Comparison of ENCODE assay signal across 8 cellular contexts in the genomic region with DNA sequence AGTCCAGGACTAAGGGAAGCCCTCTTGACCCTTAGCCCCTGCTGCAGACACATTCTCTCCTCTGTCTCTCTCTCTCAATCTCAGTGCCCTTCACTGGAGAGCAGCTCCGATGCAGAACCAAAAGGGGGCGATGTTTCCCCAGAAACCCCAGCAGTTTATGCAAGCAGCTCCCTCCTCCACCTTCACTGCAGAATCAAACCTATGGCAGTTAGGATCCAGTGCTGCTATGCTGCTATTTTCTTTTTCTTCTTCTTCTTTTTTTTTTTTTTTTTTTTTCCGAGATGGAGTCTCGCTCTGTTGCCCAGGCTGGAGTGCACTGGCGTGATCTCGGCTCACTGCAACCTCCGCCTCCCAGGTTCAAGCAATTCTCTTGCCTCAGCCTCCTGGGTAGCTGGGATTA. TPM values are rescaled to one million over a fixed set of nuclear protein-coding genes. Genes with fewer than 3 reads are reported as not detected.
DNase-seq lines count a peak whose midpoint lies in the region; ATAC-seq and TF ChIP-seq lines count a peak whose summit lies in the region.
"Not testable (repeated sequence)": the region's sequence is repeated elsewhere in the genome, so short reads cannot be mapped to it uniquely, and the experiment has no call there.

No MANE protein-coding gene starts in this region.

- H3K4me2 ChIP-seq in parathyroid adenoma (ENCODE audit: low read length) = not testable (repeated sequence)

- not testable (repeated sequence) for H3K36me3 ChIP-seq in body of pancreas (replicated peaks in 1 of 2; ENCODE audit: insufficient read depth in 1 of 2, low read depth in 2 of 2); parathyroid adenoma (ENCODE audit: control insufficient read depth, insufficient read depth, low read length)

- not testable (repeated sequence) for H3K9me3 ChIP-seq in body of pancreas; parathyroid adenoma (ENCODE audit: control insufficient read depth, low read length)

- WGBS in body of pancreas, 2 donors = 17 to 38% methylated on average over 6 to 7 of the region's 7 CpGs

- peak; percentile 93 for ATAC-seq in body of pancreas
- peak; percentile 91 to 92 for ATAC-seq in left cardiac atrium
- peak; percentile 97 for ATAC-seq in stimulated activated naive CD8-positive, alpha-beta T cell treated with anti-CD3 and anti-CD28 coated beads, Interleukin-15, amount 100 ng/mL, for 72 hours

- peak overlapping the region; percentile 52 to 90 for H3K27ac Mint-ChIP-seq in stimulated activated naive CD8-positive, alpha-beta T cell treated with anti-CD3 and anti-CD28 coated beads, Interleukin-15, amount 100 ng/mL, for 72 hours

- H3K27me3 Mint-ChIP-seq in stimulated activated naive CD8-positive, alpha-beta T cell treated with anti-CD3 and anti-CD28 coated beads, Interleukin-15, amount 100 ng/mL, for 72 hours = not testable (repeated sequence)

- peak; percentile 97 for TF ChIP-seq RAD21 in Ishikawa (IDR thresholded peaks at IDR 0.05; ENCODE audit: low read depth)

- H3K27ac ChIP-seq in body of pancreas, parathyroid adenoma: not testable (repeated sequence)

- not testable (repeated sequence) for H3K9me3 Mint-ChIP-seq in stimulated activated naive CD8-positive, alpha-beta T cell treated with anti-CD3 and anti-CD28 coated beads, Interleukin-15, amount 100 ng/mL, for 72 hours

- intact Hi-C loops in body of pancreas (cut with DNase I) = not testable (repeated sequence)
- intact Hi-C loops in left cardiac atrium (cut with DNase I) = loop anchor here in 1 of 2 donors (1.0 to 10.0 kb wide), 2 partner anchors 58 to 240 kb away; partner anchors contain the start of gene ERICH4

- not testable (repeated sequence) for H3K4me1 ChIP-seq in body of pancreas, parathyroid adenoma

- H3K4me1 Mint-ChIP-seq in stimulated activated naive CD8-positive, alpha-beta T cell treated with anti-CD3 and anti-CD28 coated beads, Interleukin-15, amount 100 ng/mL, for 72 hours = peaks cover 18% of the 10 kb centered on the region

- TF ChIP-seq CTCF in body of pancreas (IDR thresholded peaks at IDR 0.05) (peak; percentile 64 to 95 (median 94)), parathyroid adenoma (IDR thresholded peaks at IDR 0.05) (peak; percentile 91)

- not testable (repeated sequence) for H3K4me3 Mint-ChIP-seq in stimulated activated naive CD8-positive, alpha-beta T cell treated with anti-CD3 and anti-CD28 coated beads, Interleukin-15, amount 100 ng/mL, for 72 hours

- TF ChIP-seq POLR2A in body of pancreas (IDR thresholded peaks at IDR 0.05) = not testable (repeated sequence)

- not testable (repeated sequence) for H3K79me2 ChIP-seq in parathyroid adenoma

- DNase-seq in DMS153 treated with DMSO at 0.1 percent for 48 hours (lab: John Stamatoyannopoulos, UW; ENCODE audit: unreplicated experiment) (peak; percentile 32), body of pancreas (peak; percentile 81 to 85 (median 83)), left cardiac atrium (peak; percentile 77)
- peak; percentile 47 for DNase-seq in NK-92 treated with Interleukin-12 subunit alpha and Interleukin-12 subunit beta, amount 100 ng/mL, for 24 hours (lab: John Stamatoyannopoulos, UW)
- DNase-seq in activated CD4-positive, alpha-beta T cell treated with anti-CD3 and anti-CD28 coated beads for 24 hours (ENCODE audit: low read depth in 2 of 2) = peak; percentile 72 to 79
- DNase-seq in stimulated activated naive CD8-positive, alpha-beta T cell treated with anti-CD3 and anti-CD28 coated beads, Interleukin-15, amount 100 ng/mL, for 72 hours = peak; percentile 77 to 84

- TF ChIP-seq EP300 in Ishikawa (IDR thresholded peaks at IDR 0.05; ENCODE audit: borderline replicate concordance) = not testable (repeated sequence)

- H2AFZ ChIP-seq in parathyroid adenoma = not testable (repeated sequence)

- H3K27me3 ChIP-seq in body of pancreas; parathyroid adenoma (ENCODE audit: control insufficient read depth, insufficient read depth, low read length): not testable (repeated sequence)

- not testable (repeated sequence) for H3K4me3 ChIP-seq in body of pancreas; parathyroid adenoma (ENCODE audit: low read depth, low read length)

- not testable (repeated sequence) for H3K9ac ChIP-seq in parathyroid adenoma

TF ChIP-seq in Ishikawa, 13 proteins besides CTCF, POLR2A, EP300 and RAD21:
- 0 out of 2 replicates have a peak, but pooled peaks have one; percentile 12 for TF ChIP-seq CEBPB (IDR thresholded peaks at IDR 0.05)

RNA-seq across cellular contexts. Expression of gene CYP2S1, which starts 11.3 kb away (rescaled TPM):
- 1 to 10 TPM in 1 of 2 donors, not detected in 1; 6.7 TPM for total RNA-seq in body of pancreas
- total RNA-seq in left cardiac atrium = 1 to 10 TPM; 1.1 to 1.3 TPM

RNA-seq across cellular contexts. Expression of gene AXL, which starts 14.7 kb away (rescaled TPM):
- total RNA-seq in body of pancreas (10 to 100 TPM; 14.2 to 15.0 TPM), left cardiac atrium (10 to 100 TPM; 27.5 to 31.8 TPM)

RNA-seq across cellular contexts. Expression of gene HNRNPUL1, which starts 59.8 kb away (rescaled TPM):
- total RNA-seq in body of pancreas (10 to 100 TPM; 76.0 to 87.3 TPM), left cardiac atrium (100 to 1,000 TPM; 116 to 147 TPM)

Comparison
In these comparisons a context has a peak if more than half of its experiments do, and no peak if none do; other contexts are left out.
1. DNase-seq: peak in every context shown above with its lines; median percentile 83 in body of pancreas; 80 in stimulated activated naive CD8-positive, alpha-beta T cell treated with anti-CD3 and anti-CD28 coated beads, Interleukin-15, amount 100 ng/mL, for 72 hours; 77 in left cardiac atrium; 76 in activated CD4-positive, alpha-beta T cell treated with anti-CD3 and anti-CD28 coated beads for 24 hours; 47 in NK-92 treated with Interleukin-12 subunit alpha and Interleukin-12 subunit beta, amount 100 ng/mL, for 24 hours; 32 in DMS153 treated with DMSO at 0.1 percent for 48 hours.